18 cellular contexts compared by ENCODE assay signal in genomic region chr16:78988361-78988992, GRCh38.
DNase-seq lines count a peak whose midpoint lies in the region; ATAC-seq, FAIRE-seq and TF ChIP-seq lines count a peak whose summit lies in the region.
"Had no signal": no experiment of that assay in that cellular context is flagged by ENCODE, and none has a peak within 500 bp of the region (broad histone marks: within the 10 kb centered on the region; RNA-seq: fewer than 3 reads in every experiment).

No MANE protein-coding gene starts in this region.

- no peak overlapping the region for H4K8ac ChIP-seq in H1 (ENCODE audit: extremely low read depth, insufficient read depth, low read length)

- H3K4me1 Mint-ChIP-seq in type B pancreatic cell (ENCODE audit: unreplicated experiment): peaks cover 14% of the 10 kb centered on the region

- WGBS in H1 (ENCODE audit: extremely low coverage in 1 of 2, insufficient coverage in 1 of 2, insufficient read length in 1 of 2, insufficient replicate concordance in 2 of 2, low coverage in 1 of 2, low lambda C conversion rate in 2 of 2, missing lambda C conversion rate in 1 of 2), 2 experiments: 70% methylated on average over 9 of the region's 9 CpGs; no CpG with 5 or more reads in 1 of the 2 experiments
- 80 to 83% (median 81%) methylated on average over 9 of the region's 9 CpGs for WGBS in heart left ventricle, 4 donors

- H3K4me3 Mint-ChIP-seq in type B pancreatic cell: no peak overlapping the region
- H3K4me3 Mint-ChIP-seq: nephron had no signal

- no peak for TF ChIP-seq EP300 in H1 (IDR thresholded peaks at IDR 0.05; ENCODE audit: borderline replicate concordance in 1 of 2, low read depth in 2 of 2, low read length in 2 of 2)

- H3K9me3 Mint-ChIP-seq in type B pancreatic cell: no peaks in the 10 kb centered on the region
- H3K9me3 Mint-ChIP-seq: nephron had no signal

- no peak overlapping the region for H3K23ac ChIP-seq in H1 (ENCODE audit: insufficient read length)

- H3K27me3 Mint-ChIP-seq in type B pancreatic cell: peaks cover 18% of the 10 kb centered on the region

- no peaks in the 10 kb centered on the region for H3K27me3 ChIP-seq in H1 (replicated peaks in 1 of 4; ENCODE audit: control insufficient read depth in 3 of 4, extremely low read depth in 1 of 4, insufficient read depth in 3 of 4, low read length in 3 of 4)
- H3K27me3 ChIP-seq in heart left ventricle: no peaks in the 10 kb centered on the region

- peak in 2 of 3 experiments; percentile 40 to 54; a peak in 3 of 4 replicates for TF ChIP-seq CTCF in H1 (IDR thresholded peaks at IDR 0.05; ENCODE audit: control extremely low read depth in 1 of 3, insufficient read depth in 1 of 3, low read depth in 1 of 3, low read length in 3 of 3)
- peak; percentile 62 for TF ChIP-seq CTCF in type B pancreatic cell (conservative IDR thresholded peaks at IDR 0.05)
- no peak for TF ChIP-seq CTCF in heart left ventricle (IDR thresholded peaks at IDR 0.05)

- intact Hi-C loops in heart left ventricle (cut with DNase I): no loop called here

- H2AK5ac ChIP-seq in H1 (ENCODE audit: low read depth, low read length): no peak overlapping the region

- H3K79me1 ChIP-seq in H1 (ENCODE audit: low read depth, low read length): no peaks in the 10 kb centered on the region

- H3K79me2 ChIP-seq in H1 (ENCODE audit: control insufficient read depth in 1 of 2, insufficient read depth in 2 of 2, low read length in 2 of 2): no peaks in the 10 kb centered on the region

- peak overlapping the region; percentile 29; the same call in 1 of the 2 replicates for H2BK20ac ChIP-seq in H1 (ENCODE audit: low read length)

- TF ChIP-seq POLR2A in H1 (IDR thresholded peaks at IDR 0.05; ENCODE audit: control extremely low read depth in 1 of 2, low read depth in 2 of 2, low read length in 2 of 2) (no peak), heart left ventricle (IDR thresholded peaks at IDR 0.05) (no peak)

- H2BK120ac ChIP-seq in H1 (replicated peaks; ENCODE audit: low read depth, low read length): no peak overlapping the region

- no peak overlapping the region for H3K18ac ChIP-seq in H1 (ENCODE audit: extremely low read depth, low read length)

- H2BK5ac ChIP-seq in H1 (ENCODE audit: low read depth, low read length): no peak overlapping the region

- H3K4me2 ChIP-seq in H1 (ENCODE audit: insufficient read depth in 1 of 2, low read depth in 2 of 2, low read length in 2 of 2): no peak overlapping the region
- H3K4me2 ChIP-seq: smooth muscle cell had no signal

- peak; percentile 57 for FAIRE-seq in H1 (lab: Jason Lieb, UNC)
- FAIRE-seq: kidney had no signal

- H3K4me1 ChIP-seq in H1 (replicated peaks in 1 of 4; ENCODE audit: control insufficient read depth in 3 of 4, insufficient read depth in 4 of 4, low read length in 3 of 4): peaks cover 1 to 5% (median 4%) of the 10 kb centered on the region in 4 experiments; a peak in 4 of 7 replicates
- peaks cover 0 to 20% (median 5%) of the 10 kb centered on the region in 12 donors for H3K4me1 ChIP-seq in heart left ventricle

- H3K23me2 ChIP-seq in H1 (ENCODE audit: low read depth, low read length): peaks cover 3% of the 10 kb centered on the region; the same call in 1 of the 2 replicates

- H3K27ac ChIP-seq in H1 (ENCODE audit: low read depth, low read length): no peak overlapping the region
- no peak overlapping the region for H3K27ac ChIP-seq in heart left ventricle

- peak overlapping the region; percentile 78; the same call in 1 of the 2 replicates for H2AFZ ChIP-seq in H1 (ENCODE audit: low read length)

- H3K27ac Mint-ChIP-seq in type B pancreatic cell: no peak overlapping the region

- H3K56ac ChIP-seq in H1 (replicated peaks; ENCODE audit: insufficient read length, low read depth, low read length): no peak overlapping the region

- H4K91ac ChIP-seq in H1 (replicated peaks; ENCODE audit: insufficient read length, low read length): no peak overlapping the region

- H3K4ac ChIP-seq in H1 (replicated peaks; ENCODE audit: insufficient read length, low read depth, low read length): no peak overlapping the region

- no peaks in the 10 kb centered on the region for H4K20me1 ChIP-seq in H1 (replicated peaks in 1 of 2; ENCODE audit: control insufficient read depth in 1 of 2, insufficient read depth in 2 of 2, low read length in 2 of 2)

- H2BK15ac ChIP-seq in H1 (ENCODE audit: low read length): 0 out of 2 replicates have a peak overlapping the region, but pooled peaks have one; percentile 53

- no peak overlapping the region for H4K5ac ChIP-seq in H1 (ENCODE audit: insufficient read length, low read depth, low read length)

- peaks cover 4% of the 10 kb centered on the region for H3K36me3 Mint-ChIP-seq in type B pancreatic cell

- no peak overlapping the region for H3K14ac ChIP-seq in H1 (ENCODE audit: insufficient read length)

- DNase-seq in NCI-H2107 treated with DMSO at 0.1 percent for 48 hours (lab: John Stamatoyannopoulos, UW; ENCODE audit: unreplicated experiment) (peak; percentile 16), NCI-H2107 (lab: John Stamatoyannopoulos, UW) (no peak), NCI-H146 treated with DMSO at 0.1 percent for 48 hours (lab: John Stamatoyannopoulos, UW; ENCODE audit: unreplicated experiment) (peak; percentile 62), H1 (ENCODE audit: low read depth in 1 of 2, low spot score in 2 of 2) (no peak), type B pancreatic cell (ENCODE audit: extremely low spot score, unreplicated experiment) (no peak), heart left ventricle (no peak), NK-92 (lab: John Stamatoyannopoulos, UW; ENCODE audit: unreplicated experiment) (no peak)
- DNase-seq in activated CD4-positive, alpha-beta T cell treated with anti-CD3 and anti-CD28 coated beads for 1 hour: no peak
- DNase-seq: activated naive CD4-positive, alpha-beta T cell; C1 segment of cervical spinal cord; cerebellar nuclear complex; IMR-90; kidney; NCI-H2081; NCI-H526 treated with DMSO at 0.1 percent for 48 hours; stimulated activated CD4-positive, alpha-beta T cell treated with anti-CD3 and anti-CD28 coated beads, Interleukin-4, amount 100 ng/mL, for 24 hours had no signal

- H3K9me3 ChIP-seq in H1 (ENCODE audit: insufficient read depth in 2 of 2, low read depth in 1 of 2, low read length in 1 of 2) (no peaks in the 10 kb centered on the region), heart left ventricle (peaks cover 0 to 6% (median 0%) of the 10 kb centered on the region in 12 donors)

- TF ChIP-seq RAD21 in H1 (IDR thresholded peaks at IDR 0.05 in 1 of 2, conservative IDR thresholded peaks at IDR 0.05 in 1 of 2; ENCODE audit: low read depth in 2 of 2, low read length in 2 of 2): peak; percentile 63 to 70

- CTCF ChIA-PET in H1 (lab: Charles Lee; ENCODE audit: partially characterized antibody): interaction anchor here (0.5 to 3.3 kb wide), 19 partner anchors 8 to 1567 kb away, joined by 3 to 21 read pairs (median 4); no protein-coding TSS in a partner anchor

- no peak overlapping the region; a peak in 1 of 7 replicates for H3K9ac ChIP-seq in H1 (replicated peaks in 1 of 4; ENCODE audit: extremely low read depth in 1 of 4, low read depth in 3 of 4, low read length in 3 of 4)

- POLR2A ChIA-PET in H1 (lab: Charles Lee; ENCODE audit: partially characterized antibody): no interaction called here

- H2BK12ac ChIP-seq in H1 (ENCODE audit: low read depth, low read length): 0 out of 2 replicates have a peak overlapping the region, but pooled peaks have one; percentile 60

- H3K36me3 ChIP-seq in H1 (ENCODE audit: control insufficient read depth in 2 of 4, insufficient read depth in 4 of 4, low read length in 3 of 4): no peaks in the 10 kb centered on the region
- no peaks in the 10 kb centered on the region for H3K36me3 ChIP-seq in heart left ventricle

- no peak for ATAC-seq in heart left ventricle

- H3K4me3 ChIP-seq in H1 (ENCODE audit: extremely low read depth in 1 of 4, insufficient read depth in 2 of 4, low read depth in 3 of 4, low read length in 4 of 4) (no peak overlapping the region), heart left ventricle (no peak overlapping the region)
- H3K4me3 ChIP-seq: smooth muscle cell had no signal

TF ChIP-seq in H1, 55 proteins besides CTCF, POLR2A, EP300 and RAD21:
- TF ChIP-seq NRF1 (IDR thresholded peaks at IDR 0.05; ENCODE audit: low read depth, low read length) (no peak), USF2 (IDR thresholded peaks at IDR 0.05; ENCODE audit: low read length) (no peak), CREB1 (IDR thresholded peaks at IDR 0.05) (no peak), HDAC6 (IDR thresholded peaks at IDR 0.05; ENCODE audit: low read depth, low read length) (no peak), SIN3A (conservative IDR thresholded peaks at IDR 0.05 in 1 of 2, IDR thresholded peaks at IDR 0.05 in 1 of 2; ENCODE audit: low read depth in 1 of 2, low read length in 2 of 2) (no peak), MAFK (IDR thresholded peaks at IDR 0.05; ENCODE audit: low read depth, low read length) (no peak), RXRA (IDR thresholded peaks at IDR 0.05; ENCODE audit: insufficient read depth, low read depth, low read length) (no peak), KDM5A (IDR thresholded peaks at IDR 0.05; ENCODE audit: low read length) (no peak), SP2 (IDR thresholded peaks at IDR 0.05; ENCODE audit: low read length) (no peak), SAP30 (IDR thresholded peaks at IDR 0.05; ENCODE audit: insufficient read depth, insufficient replicate concordance, low read length) (no peak), JUN (IDR thresholded peaks at IDR 0.05; ENCODE audit: low read depth, low read length) (no peak), CEBPB (IDR thresholded peaks at IDR 0.05; ENCODE audit: low read depth, low read length) (no peak), SIRT6 (IDR thresholded peaks at IDR 0.05; ENCODE audit: low read length) (no peak), ATF3 (IDR thresholded peaks at IDR 0.05; ENCODE audit: insufficient read depth, low read depth, low read length) (no peak)

Comparison
In these comparisons a context has a peak if more than half of its experiments do, and no peak if none do; other contexts are left out.
1. DNase-seq: peak in NCI-H2107 treated with DMSO at 0.1 percent for 48 hours (single experiment) and NCI-H146 treated with DMSO at 0.1 percent for 48 hours (single experiment); none in NCI-H2107 (single experiment), H1 (0 of 2), type B pancreatic cell (single experiment), heart left ventricle (0 of 5), activated CD4-positive, alpha-beta T cell treated with anti-CD3 and anti-CD28 coated beads for 1 hour (single experiment) and NK-92 (single experiment).
2. CTCF ChIP-seq: peak in H1 (2 of 3) and type B pancreatic cell (single experiment); none in heart left ventricle (0 of 12).